ENCODE assay signal across 18 cellular contexts in genomic region chr11:76424891-76425290, GRCh38. TPM values are rescaled to one million over a fixed set of nuclear protein-coding genes. Genes with fewer than 3 reads are reported as not detected.
DNase-seq lines count a peak whose midpoint lies in the region; ATAC-seq lines count a peak whose summit lies in the region.
"Had no signal": no experiment of that assay in that cellular context is flagged by ENCODE, and none has a peak within 500 bp of the region (broad histone marks: within the 10 kb centered on the region; RNA-seq: fewer than 3 reads in every experiment).

No MANE protein-coding gene starts in this region.

- H3K9me3 Mint-ChIP-seq in activated CD4-positive, alpha-beta T cell treated with anti-CD3 and anti-CD28 coated beads, Interleukin-2, amount 10 ng/mL, durations not matched to agents 24 days and 14 days = no peaks in the 10 kb centered on the region
- H3K9me3 Mint-ChIP-seq in activated T-helper 2 cell treated with anti-CD3 and anti-CD28 coated beads, Interferon-gamma antibody, Interleukin-2, Interleukin-4, amounts not matched to agents 10 μg/mL and 5 μg/mL and 100 μg/mL, durations not matched to agents 14 hours and 24 hours and 36 hours = no peaks in the 10 kb centered on the region
- H3K9me3 Mint-ChIP-seq: CD8-positive, alpha-beta T cell had no signal

- peak; percentile 13 for ATAC-seq in GM18858 (IDR thresholded peaks at IDR 0.05; ENCODE audit: unreplicated experiment)
- peak; percentile 18 for ATAC-seq in HG02885 (IDR thresholded peaks at IDR 0.05; ENCODE audit: poor library complexity, unreplicated experiment)
- ATAC-seq: CD8-positive, alpha-beta T cell; PC-3 had no signal

- H3K27me3 Mint-ChIP-seq in activated CD4-positive, alpha-beta T cell treated with anti-CD3 and anti-CD28 coated beads, Interleukin-2, amount 10 ng/mL, durations not matched to agents 24 days and 14 days = peaks cover 16% of the 10 kb centered on the region
- H3K27me3 Mint-ChIP-seq in activated T-helper 2 cell treated with anti-CD3 and anti-CD28 coated beads, Interferon-gamma antibody, Interleukin-2, Interleukin-4, amounts not matched to agents 10 μg/mL and 5 μg/mL and 100 μg/mL, durations not matched to agents 14 hours and 24 hours and 36 hours (ENCODE audit: low read depth) = peaks cover 11% of the 10 kb centered on the region

- H3K27ac Mint-ChIP-seq in activated CD4-positive, alpha-beta T cell treated with anti-CD3 and anti-CD28 coated beads, Interleukin-2, amount 10 ng/mL, durations not matched to agents 24 days and 14 days = peak overlapping the region; percentile 35
- H3K27ac Mint-ChIP-seq in activated T-helper 2 cell treated with anti-CD3 and anti-CD28 coated beads, Interferon-gamma antibody, Interleukin-2, Interleukin-4, amounts not matched to agents 10 μg/mL and 5 μg/mL and 100 μg/mL, durations not matched to agents 14 hours and 24 hours and 36 hours = peak overlapping the region; percentile 5
- H3K27ac Mint-ChIP-seq: CD8-positive, alpha-beta T cell had no signal

- no peak overlapping the region for H3K4me3 Mint-ChIP-seq in activated CD4-positive, alpha-beta T cell treated with anti-CD3 and anti-CD28 coated beads, Interleukin-2, amount 10 ng/mL, durations not matched to agents 24 days and 14 days
- H3K4me3 Mint-ChIP-seq in activated T-helper 2 cell treated with anti-CD3 and anti-CD28 coated beads, Interferon-gamma antibody, Interleukin-2, Interleukin-4, amounts not matched to agents 10 μg/mL and 5 μg/mL and 100 μg/mL, durations not matched to agents 14 hours and 24 hours and 36 hours (ENCODE audit: low read depth) = no peak overlapping the region
- H3K4me3 Mint-ChIP-seq: CD8-positive, alpha-beta T cell had no signal

- intact Hi-C loops in activated CD4-positive, alpha-beta T cell treated with anti-CD3 and anti-CD28 coated beads, Interleukin-2, amount 10 ng/mL, durations not matched to agents 24 days and 14 days (cut with micrococcal nuclease) = loop anchor here (2.0 to 5.0 kb wide), 2 partner anchors 18 to 218 kb away; partner anchors contain the start of gene WNT11
- intact Hi-C loops in activated T-helper 2 cell treated with anti-CD3 and anti-CD28 coated beads, Interferon-gamma antibody, Interleukin-2, Interleukin-4, amounts not matched to agents 10 μg/mL and 5 μg/mL and 100 μg/mL, durations not matched to agents 14 hours and 24 hours and 36 hours (cut with micrococcal nuclease) = no loop called here

- no peaks in the 10 kb centered on the region for H3K36me3 Mint-ChIP-seq in activated CD4-positive, alpha-beta T cell treated with anti-CD3 and anti-CD28 coated beads, Interleukin-2, amount 10 ng/mL, durations not matched to agents 24 days and 14 days (ENCODE audit: low read depth)
- no peaks in the 10 kb centered on the region for H3K36me3 Mint-ChIP-seq in activated T-helper 2 cell treated with anti-CD3 and anti-CD28 coated beads, Interferon-gamma antibody, Interleukin-2, Interleukin-4, amounts not matched to agents 10 μg/mL and 5 μg/mL and 100 μg/mL, durations not matched to agents 14 hours and 24 hours and 36 hours (ENCODE audit: low read depth)
- H3K36me3 Mint-ChIP-seq: CD8-positive, alpha-beta T cell had no signal

- DNase-seq in activated CD4-positive, alpha-beta T cell treated with anti-CD3 and anti-CD28 coated beads, Interleukin-2, amount 10 ng/mL, durations not matched to agents 24 days and 14 days = no peak
- no peak for DNase-seq in activated CD4-positive, alpha-beta T cell treated with anti-CD3 and anti-CD28 coated beads, Interleukin-2, amount 50 U/mL, for 48 hours
- DNase-seq in activated T-helper 2 cell treated with anti-CD3 and anti-CD28 coated beads, Interferon-gamma antibody, Interleukin-2, Interleukin-4, amounts not matched to agents 10 μg/mL and 5 μg/mL and 100 μg/mL, durations not matched to agents 14 hours and 24 hours and 36 hours (ENCODE audit: low spot score) = no peak
- DNase-seq in central memory CD4-positive, alpha-beta T cell = no peak
- DNase-seq in anterior cingulate cortex (lab: John Stamatoyannopoulos, UW) = no peak
- no peak for DNase-seq in stimulated activated CD4-positive, alpha-beta T cell treated with anti-CD3 and anti-CD28 coated beads, Interleukin-2, amount 100 ng/mL, for 48 hours
- DNase-seq: 8988T; CD8-positive, alpha-beta T cell; IMR-90; NCI-H1417 treated with DMSO at 0.1 percent for 48 hours; NCI-H1930; NCI-H2171; NCI-H446; NCI-H69; PC-3; SJCRH30 had no signal

- H3K4me1 Mint-ChIP-seq in activated CD4-positive, alpha-beta T cell treated with anti-CD3 and anti-CD28 coated beads, Interleukin-2, amount 10 ng/mL, durations not matched to agents 24 days and 14 days = peaks cover 14% of the 10 kb centered on the region
- peaks cover 12% of the 10 kb centered on the region for H3K4me1 Mint-ChIP-seq in activated T-helper 2 cell treated with anti-CD3 and anti-CD28 coated beads, Interferon-gamma antibody, Interleukin-2, Interleukin-4, amounts not matched to agents 10 μg/mL and 5 μg/mL and 100 μg/mL, durations not matched to agents 14 hours and 24 hours and 36 hours (ENCODE audit: low read depth)

RNA-seq across cellular contexts. Expression of gene EMSY, which starts 19.9 kb away (rescaled TPM):
- 32.1 and 33.2 TPM in 2 replicates for total RNA-seq in activated CD4-positive, alpha-beta T cell treated with anti-CD3 and anti-CD28 coated beads, Interleukin-2, amount 10 ng/mL, durations not matched to agents 24 days and 14 days
- 31.5 and 32.0 TPM in 2 replicates for total RNA-seq in activated T-helper 2 cell treated with anti-CD3 and anti-CD28 coated beads, Interferon-gamma antibody, Interleukin-2, Interleukin-4, amounts not matched to agents 10 μg/mL and 5 μg/mL and 100 μg/mL, durations not matched to agents 14 hours and 24 hours and 36 hours

RNA-seq across cellular contexts. Expression of gene GVQW3, which starts 43.8 kb away (rescaled TPM):
- total RNA-seq in activated CD4-positive, alpha-beta T cell treated with anti-CD3 and anti-CD28 coated beads, Interleukin-2, amount 10 ng/mL, durations not matched to agents 24 days and 14 days = 3.7 and 4.3 TPM in 2 replicates
- 4.3 and 4.4 TPM in 2 replicates for total RNA-seq in activated T-helper 2 cell treated with anti-CD3 and anti-CD28 coated beads, Interferon-gamma antibody, Interleukin-2, Interleukin-4, amounts not matched to agents 10 μg/mL and 5 μg/mL and 100 μg/mL, durations not matched to agents 14 hours and 24 hours and 36 hours

RNA-seq across cellular contexts. Expression of gene THAP12, which starts 44.0 kb away (rescaled TPM):
- 77.8 and 80.9 TPM in 2 replicates for total RNA-seq in activated CD4-positive, alpha-beta T cell treated with anti-CD3 and anti-CD28 coated beads, Interleukin-2, amount 10 ng/mL, durations not matched to agents 24 days and 14 days
- 63.1 and 66.0 TPM in 2 replicates for total RNA-seq in activated T-helper 2 cell treated with anti-CD3 and anti-CD28 coated beads, Interferon-gamma antibody, Interleukin-2, Interleukin-4, amounts not matched to agents 10 μg/mL and 5 μg/mL and 100 μg/mL, durations not matched to agents 14 hours and 24 hours and 36 hours
